30 cellular contexts compared by ENCODE assay signal in genomic region chr13:49481788-49482187, GRCh38.
"Had no signal": no experiment of that assay in that cellular context is flagged by ENCODE, and none has a peak within 500 bp of the region (broad histone marks: within the 10 kb centered on the region; RNA-seq: fewer than 3 reads in every experiment).

No MANE protein-coding gene starts in this region.

- H3K27ac ChIP-seq: esophagus muscularis mucosa, heart right ventricle, lower lobe of right lung, neutrophil, pancreas, right atrium auricular region, suprapubic skin, transverse colon, upper lobe of right lung, uterus had no signal

- H3K4me3 ChIP-seq: esophagus muscularis mucosa, heart right ventricle, lower lobe of right lung, mucosa of descending colon, pancreas, right atrium auricular region, smooth muscle cell, suprapubic skin, transverse colon, upper lobe of right lung, uterus had no signal

- H3K27ac Mint-ChIP-seq: effector memory CD8-positive, alpha-beta T cell; mesothelial cell of epicardium; natural killer cell treated with Interleukin-12 subunit alpha and Interleukin-12 subunit beta and Interleukin-15 and Interleukin-18, amount 100 ng/mL, for 72 hours had no signal

- DNase-seq: cortex of kidney; effector memory CD8-positive, alpha-beta T cell; foreskin melanocyte; glutamatergic neuron; heart right ventricle; hippocampal formation; islet precursor cell; left ventricle myocardium superior; lower lobe of right lung; mucosa of descending colon; naive B cell; pancreas; stimulated activated CD4-positive, alpha-beta T cell treated with anti-CD3 and anti-CD28 coated beads, Interleukin-12 subunit alpha, Interleukin-12 subunit beta, amount 100 ng/mL, for 4 hours; stimulated activated CD4-positive, alpha-beta T cell treated with anti-CD3 and anti-CD28 coated beads, Interleukin-1b, Interleukin-23, amount 100 ng/mL, for 48 hours; stimulated activated CD4-positive, alpha-beta T cell treated with anti-CD3 and anti-CD28 coated beads, Interleukin-4, amount 100 ng/mL, for 1 hour; stimulated activated CD8-positive, alpha-beta memory T cell treated with anti-CD3 and anti-CD28 coated beads, Interleukin-4, amount 100 ng/mL, for 48 hours; stimulated activated naive CD4-positive, alpha-beta T cell; stimulated activated naive CD8-positive, alpha-beta T cell treated with anti-CD3 and anti-CD28 coated beads, Interleukin-15, amount 100 ng/mL, for 72 hours; transverse colon; upper lobe of right lung; uterus had no signal

- H3K4me1 ChIP-seq: esophagus muscularis mucosa, lower lobe of right lung, pancreas, suprapubic skin, transverse colon, upper lobe of right lung, uterus had no signal

- H3K36me3 ChIP-seq: uterus had no signal

- H3K27me3 Mint-ChIP-seq: effector memory CD8-positive, alpha-beta T cell; naive B cell; natural killer cell treated with Interleukin-12 subunit alpha and Interleukin-12 subunit beta and Interleukin-15 and Interleukin-18, amount 100 ng/mL, for 72 hours; stimulated activated naive CD8-positive, alpha-beta T cell treated with anti-CD3 and anti-CD28 coated beads, Interleukin-15, amount 100 ng/mL, for 72 hours had no signal

- H3K4me2 ChIP-seq: smooth muscle cell had no signal

- H3K27me3 ChIP-seq: esophagus muscularis mucosa, heart right ventricle, neutrophil, pancreas, right atrium auricular region, suprapubic skin, transverse colon, upper lobe of right lung, uterus had no signal

- ATAC-seq: effector memory CD8-positive, alpha-beta T cell; heart right ventricle; left ventricle myocardium superior; lower lobe of right lung; mucosa of descending colon; natural killer cell treated with Interleukin-12 subunit alpha and Interleukin-12 subunit beta and Interleukin-15 and Interleukin-18, amount 100 ng/mL, for 72 hours; pancreas; sciatic nerve; stimulated activated naive CD8-positive, alpha-beta T cell treated with anti-CD3 and anti-CD28 coated beads, Interleukin-15, amount 100 ng/mL, for 72 hours; upper lobe of right lung had no signal

- H3K4me1 Mint-ChIP-seq: mesothelial cell of epicardium; naive B cell; neural crest cell; stimulated activated naive CD8-positive, alpha-beta T cell treated with anti-CD3 and anti-CD28 coated beads, Interleukin-15, amount 100 ng/mL, for 72 hours had no signal

- H3K9me3 Mint-ChIP-seq: effector memory CD8-positive, alpha-beta T cell; mesothelial cell of epicardium; naive B cell; natural killer cell treated with Interleukin-12 subunit alpha and Interleukin-12 subunit beta and Interleukin-15 and Interleukin-18, amount 100 ng/mL, for 72 hours; neural crest cell; stimulated activated naive CD8-positive, alpha-beta T cell treated with anti-CD3 and anti-CD28 coated beads, Interleukin-15, amount 100 ng/mL, for 72 hours had no signal

- H3K9me3 ChIP-seq: esophagus muscularis mucosa, heart right ventricle, lower lobe of right lung, mucosa of descending colon, neutrophil, pancreas, right atrium auricular region, suprapubic skin, transverse colon, upper lobe of right lung, uterus had no signal

- H3K4me3 Mint-ChIP-seq: effector memory CD8-positive, alpha-beta T cell; mesothelial cell of epicardium; naive B cell; natural killer cell treated with Interleukin-12 subunit alpha and Interleukin-12 subunit beta and Interleukin-15 and Interleukin-18, amount 100 ng/mL, for 72 hours; neural crest cell; stimulated activated naive CD8-positive, alpha-beta T cell treated with anti-CD3 and anti-CD28 coated beads, Interleukin-15, amount 100 ng/mL, for 72 hours had no signal
